14 cellular contexts compared by ENCODE assay signal in the genomic region with DNA sequence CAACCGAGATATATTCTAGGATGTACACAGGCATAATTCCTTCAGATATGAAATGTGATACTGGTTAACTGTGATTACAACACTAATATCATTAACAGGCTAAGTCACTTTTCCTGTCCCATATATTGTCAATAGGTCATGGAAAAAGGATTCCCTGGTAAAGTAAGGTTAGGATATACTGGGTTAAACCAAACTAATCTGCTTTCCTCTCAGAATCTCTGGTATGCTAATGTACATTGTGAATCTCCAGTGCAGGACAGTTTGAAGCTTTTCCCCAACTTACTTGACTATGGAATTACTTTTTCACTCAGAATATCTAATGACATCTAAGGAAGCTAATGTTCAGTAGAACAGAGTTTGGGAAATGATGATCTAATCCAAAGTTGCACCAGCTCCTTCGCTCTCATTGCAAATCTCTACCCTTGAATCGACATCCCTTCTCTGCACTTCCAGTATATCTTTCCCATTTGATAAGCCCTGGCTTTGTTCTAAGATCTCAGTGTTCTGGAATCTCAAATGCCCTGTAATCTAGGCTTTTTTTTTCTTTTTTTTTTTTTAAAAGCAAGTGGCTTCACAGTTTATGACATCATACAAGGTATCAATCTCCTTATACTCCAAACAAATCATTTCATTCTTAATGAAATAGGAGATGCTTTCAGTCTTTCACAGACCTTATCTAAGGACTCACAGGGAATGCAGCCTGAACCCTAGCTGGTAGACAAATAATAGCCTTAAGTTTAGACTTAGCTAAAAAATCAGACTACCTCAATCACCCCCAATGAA. TPM values are rescaled to one million over a fixed set of nuclear protein-coding genes. Genes with fewer than 3 reads are reported as not detected.
DNase-seq lines count a peak whose midpoint lies in the region; ATAC-seq and TF ChIP-seq lines count a peak whose summit lies in the region.
"Had no signal": no experiment of that assay in that cellular context is flagged by ENCODE, and none has a peak within 500 bp of the region (broad histone marks: within the 10 kb centered on the region; RNA-seq: fewer than 3 reads in every experiment).

No MANE protein-coding gene starts in this region.

- H3K4me1 Mint-ChIP-seq in activated naive CD8-positive, alpha-beta T cell (ENCODE audit: low read depth) = peaks cover 5% of the 10 kb centered on the region
- H3K4me1 Mint-ChIP-seq in activated naive CD8-positive, alpha-beta T cell treated with anti-CD3 and anti-CD28 coated beads, Interleukin-2, amount 50 U/mL, for 24 hours = peaks cover 2% of the 10 kb centered on the region
- H3K4me1 Mint-ChIP-seq in activated naive CD8-positive, alpha-beta T cell treated with anti-CD3 and anti-CD28 coated beads for 36 hours = peaks cover 4% of the 10 kb centered on the region
- H3K4me1 Mint-ChIP-seq in stimulated activated memory B cell treated with anti-CD40 and anti-IgM and Interleukin-4, amounts not matched to agents 10 μg/mL and 1 μg/mL and 100 μg/mL, for 72 hours = peaks cover 17% of the 10 kb centered on the region
- H3K4me1 Mint-ChIP-seq in T-helper 2 cell treated with Interferon-gamma antibody and Interleukin-4, amounts not matched to agents 5 μg/mL and 100 μg/mL, for 36 hours (ENCODE audit: low read depth) = peaks cover 7% of the 10 kb centered on the region

- no peaks in the 10 kb centered on the region for H3K9me2 ChIP-seq in hepatocyte (replicated peaks; ENCODE audit: insufficient read depth)

- H3K36me3 Mint-ChIP-seq in activated naive CD8-positive, alpha-beta T cell = peaks cover 11% of the 10 kb centered on the region
- H3K36me3 Mint-ChIP-seq in activated naive CD8-positive, alpha-beta T cell treated with anti-CD3 and anti-CD28 coated beads, Interleukin-2, amount 50 U/mL, for 24 hours (ENCODE audit: low read depth) = peaks cover 28% of the 10 kb centered on the region
- H3K36me3 Mint-ChIP-seq in activated naive CD8-positive, alpha-beta T cell treated with anti-CD3 and anti-CD28 coated beads for 36 hours = peaks cover 21% of the 10 kb centered on the region
- H3K36me3 Mint-ChIP-seq in stimulated activated memory B cell treated with anti-CD40 and anti-IgM and Interleukin-4, amounts not matched to agents 10 μg/mL and 1 μg/mL and 100 μg/mL, for 72 hours = peaks cover 37% of the 10 kb centered on the region
- H3K36me3 Mint-ChIP-seq in T-helper 2 cell treated with Interferon-gamma antibody and Interleukin-4, amounts not matched to agents 5 μg/mL and 100 μg/mL, for 36 hours (ENCODE audit: low read depth) = peaks cover 44% of the 10 kb centered on the region

- H3K4me2 ChIP-seq in hepatocyte = no peak overlapping the region

- H3K79me2 ChIP-seq in hepatocyte = no peaks in the 10 kb centered on the region

- H3K4me3 ChIP-seq in hepatocyte = no peak overlapping the region
- H3K4me3 ChIP-seq: right lobe of liver, SJCRH30 had no signal

- WGBS in hepatocyte (ENCODE audit: low lambda C conversion rate, missing lambda C conversion rate) = 75% methylated on average over 3 of the region's 3 CpGs

- H3K27ac Mint-ChIP-seq in activated naive CD8-positive, alpha-beta T cell = peak overlapping the region; percentile 50
- no peak overlapping the region for H3K27ac Mint-ChIP-seq in activated naive CD8-positive, alpha-beta T cell treated with anti-CD3 and anti-CD28 coated beads, Interleukin-2, amount 50 U/mL, for 24 hours
- peak overlapping the region; percentile 9 for H3K27ac Mint-ChIP-seq in activated naive CD8-positive, alpha-beta T cell treated with anti-CD3 and anti-CD28 coated beads for 36 hours
- H3K27ac Mint-ChIP-seq in stimulated activated memory B cell treated with anti-CD40 and anti-IgM and Interleukin-4, amounts not matched to agents 10 μg/mL and 1 μg/mL and 100 μg/mL, for 72 hours = peak overlapping the region; percentile 60
- H3K27ac Mint-ChIP-seq in T-helper 2 cell treated with Interferon-gamma antibody and Interleukin-4, amounts not matched to agents 5 μg/mL and 100 μg/mL, for 36 hours = no peak overlapping the region

- no peaks in the 10 kb centered on the region for H3K9me3 Mint-ChIP-seq in activated naive CD8-positive, alpha-beta T cell (ENCODE audit: low read depth)
- no peaks in the 10 kb centered on the region for H3K9me3 Mint-ChIP-seq in activated naive CD8-positive, alpha-beta T cell treated with anti-CD3 and anti-CD28 coated beads, Interleukin-2, amount 50 U/mL, for 24 hours
- H3K9me3 Mint-ChIP-seq in activated naive CD8-positive, alpha-beta T cell treated with anti-CD3 and anti-CD28 coated beads for 36 hours = no peaks in the 10 kb centered on the region
- H3K9me3 Mint-ChIP-seq in stimulated activated memory B cell treated with anti-CD40 and anti-IgM and Interleukin-4, amounts not matched to agents 10 μg/mL and 1 μg/mL and 100 μg/mL, for 72 hours = no peaks in the 10 kb centered on the region
- no peaks in the 10 kb centered on the region for H3K9me3 Mint-ChIP-seq in T-helper 2 cell treated with Interferon-gamma antibody and Interleukin-4, amounts not matched to agents 5 μg/mL and 100 μg/mL, for 36 hours
- H3K9me3 Mint-ChIP-seq: naive B cell had no signal

- no peaks in the 10 kb centered on the region for H4K20me1 ChIP-seq in hepatocyte (ENCODE audit: insufficient read depth, poor library complexity, severe bottlenecking)

- no peak overlapping the region for H3K4me3 Mint-ChIP-seq in activated naive CD8-positive, alpha-beta T cell
- H3K4me3 Mint-ChIP-seq in activated naive CD8-positive, alpha-beta T cell treated with anti-CD3 and anti-CD28 coated beads, Interleukin-2, amount 50 U/mL, for 24 hours = no peak overlapping the region
- no peak overlapping the region for H3K4me3 Mint-ChIP-seq in activated naive CD8-positive, alpha-beta T cell treated with anti-CD3 and anti-CD28 coated beads for 36 hours
- no peak overlapping the region for H3K4me3 Mint-ChIP-seq in stimulated activated memory B cell treated with anti-CD40 and anti-IgM and Interleukin-4, amounts not matched to agents 10 μg/mL and 1 μg/mL and 100 μg/mL, for 72 hours
- H3K4me3 Mint-ChIP-seq in T-helper 2 cell treated with Interferon-gamma antibody and Interleukin-4, amounts not matched to agents 5 μg/mL and 100 μg/mL, for 36 hours = no peak overlapping the region
- H3K4me3 Mint-ChIP-seq: naive B cell had no signal

- ATAC-seq in activated naive CD8-positive, alpha-beta T cell treated with anti-CD3 and anti-CD28 coated beads, Interleukin-2, amount 50 U/mL, for 24 hours = no peak
- ATAC-seq in stimulated activated memory B cell treated with anti-CD40 and anti-IgM and Interleukin-4, amounts not matched to agents 10 μg/mL and 1 μg/mL and 100 μg/mL, for 72 hours = no peak
- ATAC-seq in GM21367 (IDR thresholded peaks at IDR 0.05; ENCODE audit: unreplicated experiment) = no peak

- H3K27ac ChIP-seq in hepatocyte = peak overlapping the region; percentile 35
- H3K27ac ChIP-seq: right lobe of liver, SJCRH30 had no signal

- no peaks in the 10 kb centered on the region for H3K27me3 ChIP-seq in hepatocyte
- H3K27me3 ChIP-seq: right lobe of liver, SJCRH30 had no signal

- H3K27me3 Mint-ChIP-seq in activated naive CD8-positive, alpha-beta T cell = no peaks in the 10 kb centered on the region
- H3K27me3 Mint-ChIP-seq in activated naive CD8-positive, alpha-beta T cell treated with anti-CD3 and anti-CD28 coated beads, Interleukin-2, amount 50 U/mL, for 24 hours = no peaks in the 10 kb centered on the region
- H3K27me3 Mint-ChIP-seq in activated naive CD8-positive, alpha-beta T cell treated with anti-CD3 and anti-CD28 coated beads for 36 hours = no peaks in the 10 kb centered on the region
- H3K27me3 Mint-ChIP-seq in stimulated activated memory B cell treated with anti-CD40 and anti-IgM and Interleukin-4, amounts not matched to agents 10 μg/mL and 1 μg/mL and 100 μg/mL, for 72 hours = no peaks in the 10 kb centered on the region
- no peaks in the 10 kb centered on the region for H3K27me3 Mint-ChIP-seq in T-helper 2 cell treated with Interferon-gamma antibody and Interleukin-4, amounts not matched to agents 5 μg/mL and 100 μg/mL, for 36 hours (ENCODE audit: low read depth)
- H3K27me3 Mint-ChIP-seq: naive B cell had no signal

- no peak overlapping the region for H2AFZ ChIP-seq in hepatocyte

- H3K4me1 ChIP-seq in hepatocyte (ENCODE audit: insufficient read depth) = no peaks in the 10 kb centered on the region
- H3K4me1 ChIP-seq: right lobe of liver, SJCRH30 had no signal

- no peaks in the 10 kb centered on the region for H3K36me3 ChIP-seq in hepatocyte (replicated peaks; ENCODE audit: insufficient read depth, low read depth)

- TF ChIP-seq CTCF in hepatocyte (IDR thresholded peaks at IDR 0.05; ENCODE audit: poor library complexity) = no peak

- DNase-seq in activated naive CD8-positive, alpha-beta T cell treated with anti-CD3 and anti-CD28 coated beads, Interleukin-2, amount 50 U/mL, for 24 hours = no peak
- no peak for DNase-seq in activated naive CD8-positive, alpha-beta T cell treated with anti-CD3 and anti-CD28 coated beads for 36 hours
- DNase-seq in hepatocyte (ENCODE audit: low spot score) (no peak), AG20443 (ENCODE audit: low spot score) (no peak)
- no peak for DNase-seq in T-helper 2 cell treated with Interferon-gamma antibody and Interleukin-4, amounts not matched to agents 5 μg/mL and 100 μg/mL, for 36 hours (ENCODE audit: low spot score)
- DNase-seq: activated gamma-delta T cell treated with Interleukin-2 at 50 U/mL for 16 hours; head of caudate nucleus; right lobe of liver; stimulated activated CD4-positive, alpha-beta T cell treated with anti-CD3 and anti-CD28 coated beads, Interleukin-4, amount 100 ng/mL, for 24 hours had no signal

- no peaks in the 10 kb centered on the region for H3K9me3 ChIP-seq in hepatocyte (ENCODE audit: low read depth)
- H3K9me3 ChIP-seq: right lobe of liver, SJCRH30 had no signal

RNA-seq across cellular contexts. Expression of a gene that starts 43.8 kb away (rescaled TPM):
- total RNA-seq in activated naive CD8-positive, alpha-beta T cell treated with anti-CD3 and anti-CD28 coated beads for 36 hours = 100 to 1,000 TPM in 1 of 2 experiments, 10 to 100 TPM in 1; 99.6 to 100 TPM
- total RNA-seq in hepatocyte = 226 and 228 TPM in 2 replicates
- 87.5 and 98.2 TPM in 2 replicates for polyA plus RNA-seq in hepatocyte

Comparison
In these comparisons a context has a peak if more than half of its experiments do, and no peak if none do; other contexts are left out.
1. H3K27ac Mint-ChIP-seq: peak in activated naive CD8-positive, alpha-beta T cell (single experiment), activated naive CD8-positive, alpha-beta T cell treated with anti-CD3 and anti-CD28 coated beads for 36 hours (single experiment) and stimulated activated memory B cell treated with anti-CD40 and anti-IgM and Interleukin-4, amounts not matched to agents 10 μg/mL and 1 μg/mL and 100 μg/mL, for 72 hours (single experiment); none in activated naive CD8-positive, alpha-beta T cell treated with anti-CD3 and anti-CD28 coated beads, Interleukin-2, amount 50 U/mL, for 24 hours (single experiment) and T-helper 2 cell treated with Interferon-gamma antibody and Interleukin-4, amounts not matched to agents 5 μg/mL and 100 μg/mL, for 36 hours (single experiment).